In genomic region chr11:59267196-59267595, GRCh38 we compare ENCODE assay signal across 2 cellular contexts.
TF ChIP-seq lines count a peak whose summit lies in the region.

No MANE protein-coding gene starts in this region.

TF ChIP-seq in liver, 16 proteins besides CTCF, POLR2A, EP300 and RAD21 (continued from another document):
- TF ChIP-seq RXRA (IDR thresholded peaks at IDR 0.05) (no peak), ZBTB33 (IDR thresholded peaks at IDR 0.05) (no peak), NR2F2 (IDR thresholded peaks at IDR 0.05) (no peak), FOXA2 (IDR thresholded peaks at IDR 0.05) (no peak), JUND (IDR thresholded peaks at IDR 0.05) (no peak), HNF4A (conservative IDR thresholded peaks at IDR 0.05) (no peak), ATF3 (IDR thresholded peaks at IDR 0.05) (no peak), GABPA (IDR thresholded peaks at IDR 0.05 in 1 of 2, conservative IDR thresholded peaks at IDR 0.05 in 1 of 2) (no peak), EGR1 (IDR thresholded peaks at IDR 0.05; ENCODE audit: low read depth in 2 of 2) (no peak), REST (IDR thresholded peaks at IDR 0.05) (no peak), SP1 (IDR thresholded peaks at IDR 0.05) (no peak)
TF ChIP-seq in liver: peak in this region for 0.

TF ChIP-seq in HepG2, 621 proteins besides CTCF, POLR2A, EP300 and RAD21 (continued from another document):
- TF ChIP-seq ZNF326 (CRISPR knock-in tag; IDR thresholded peaks at IDR 0.05; ENCODE audit: borderline replicate concordance) (no peak), ELF1 (CRISPR knock-in tag; IDR thresholded peaks at IDR 0.05) (no peak), MIER3 (CRISPR knock-in tag; IDR thresholded peaks at IDR 0.05; ENCODE audit: borderline replicate concordance) (no peak), ZBTB21 (CRISPR knock-in tag; IDR thresholded peaks at IDR 0.05) (no peak)
TF ChIP-seq in HepG2: peak in this region for 0.
